ENCODE assay signal across 29 cellular contexts in genomic region chr17:22669721-22670120, GRCh38.
"Had no signal": no experiment of that assay in that cellular context is flagged by ENCODE, and none has a peak within 500 bp of the region (broad histone marks: within the 10 kb centered on the region; RNA-seq: fewer than 3 reads in every experiment).

No MANE protein-coding gene starts in this region.

- H3K27ac Mint-ChIP-seq: mesothelial cell of epicardium; naive B cell; natural killer cell treated with Interleukin-12 subunit alpha and Interleukin-12 subunit beta and Interleukin-15 and Interleukin-18, amount 100 ng/mL, for 72 hours; progenitor cell of endocrine pancreas; stimulated activated effector memory CD8-positive, alpha-beta T cell treated with anti-CD3 and anti-CD28 coated beads, Interleukin-12 subunit alpha, Interleukin-12 subunit beta, amount 100 ng/mL, for 72 hours had no signal

- H3K4me2 ChIP-seq: smooth muscle cell had no signal

- H3K9me3 ChIP-seq: gastrocnemius medialis, neutrophil, thyroid gland, vagina had no signal

- H3K36me3 Mint-ChIP-seq: mesothelial cell of epicardium; naive B cell; natural killer cell treated with Interleukin-12 subunit alpha and Interleukin-12 subunit beta and Interleukin-15 and Interleukin-18, amount 100 ng/mL, for 72 hours; stimulated activated effector memory CD8-positive, alpha-beta T cell treated with anti-CD3 and anti-CD28 coated beads, Interleukin-12 subunit alpha, Interleukin-12 subunit beta, amount 100 ng/mL, for 72 hours had no signal

- ATAC-seq: gastrocnemius medialis; left lobe of liver; mucosa of descending colon; natural killer cell treated with Interleukin-12 subunit alpha and Interleukin-12 subunit beta and Interleukin-15 and Interleukin-18, amount 100 ng/mL, for 72 hours; sciatic nerve; stimulated activated effector memory CD8-positive, alpha-beta T cell treated with anti-CD3 and anti-CD28 coated beads, Interleukin-12 subunit alpha, Interleukin-12 subunit beta, amount 100 ng/mL, for 72 hours had no signal

- H3K4me1 ChIP-seq: gastrocnemius medialis, parathyroid adenoma, stomach, thyroid gland, vagina had no signal

- H3K4me3 Mint-ChIP-seq: mesothelial cell of epicardium; natural killer cell treated with Interleukin-12 subunit alpha and Interleukin-12 subunit beta and Interleukin-15 and Interleukin-18, amount 100 ng/mL, for 72 hours; neural crest cell; stimulated activated effector memory CD8-positive, alpha-beta T cell treated with anti-CD3 and anti-CD28 coated beads, Interleukin-12 subunit alpha, Interleukin-12 subunit beta, amount 100 ng/mL, for 72 hours had no signal

- H3K4me3 ChIP-seq: coronary artery, gastrocnemius medialis, lung, mucosa of descending colon, smooth muscle cell, stomach, thyroid gland, vagina had no signal

- H3K27me3 Mint-ChIP-seq: naive B cell; natural killer cell treated with Interleukin-12 subunit alpha and Interleukin-12 subunit beta and Interleukin-15 and Interleukin-18, amount 100 ng/mL, for 72 hours; progenitor cell of endocrine pancreas had no signal

- H3K4me1 Mint-ChIP-seq: mesothelial cell of epicardium, naive B cell, neural crest cell had no signal

- H3K27ac ChIP-seq: coronary artery, gastrocnemius medialis, neutrophil, parathyroid adenoma, stomach, thyroid gland, vagina had no signal

- H3K79me2 ChIP-seq: parathyroid adenoma had no signal

- DNase-seq: dermis blood vessel endothelial cell; effector memory CD4-positive, alpha-beta T cell; foreskin fibroblast; gastrocnemius medialis; head of caudate nucleus; kidney; mesenchymal stem cell; mucosa of descending colon; naive B cell; stimulated activated CD4-positive, alpha-beta T cell treated with anti-CD3 and anti-CD28 coated beads, Interleukin-2, amount 100 ng/mL, for 24 hours; stimulated activated CD4-positive, alpha-beta T cell treated with anti-CD3 and anti-CD28 coated beads, Interleukin-4, amount 100 ng/mL, for 24 hours; stimulated activated naive CD4-positive, alpha-beta T cell treated with Interleukin-2 at 50 U/mL for 16 hours; stomach; thyroid gland; trophoblast cell had no signal

- FAIRE-seq: endometrium, kidney had no signal

- H3K9ac ChIP-seq: parathyroid adenoma had no signal

- H3K27me3 ChIP-seq: gastrocnemius medialis, neutrophil, stomach, thyroid gland, vagina had no signal

- H2AFZ ChIP-seq: parathyroid adenoma had no signal

- H3K36me3 ChIP-seq: gastrocnemius medialis, neutrophil, stomach, thyroid gland, vagina had no signal

- H3K9me3 Mint-ChIP-seq: stimulated activated effector memory CD8-positive, alpha-beta T cell treated with anti-CD3 and anti-CD28 coated beads, Interleukin-12 subunit alpha, Interleukin-12 subunit beta, amount 100 ng/mL, for 72 hours had no signal
